In genomic region chr3:68306571-68306970, GRCh38 we compare ENCODE assay signal across 10 cellular contexts.
DNase-seq lines count a peak whose midpoint lies in the region; ATAC-seq and TF ChIP-seq lines count a peak whose summit lies in the region.
"Had no signal": no experiment of that assay in that cellular context is flagged by ENCODE, and none has a peak within 500 bp of the region (broad histone marks: within the 10 kb centered on the region; RNA-seq: fewer than 3 reads in every experiment).

No MANE protein-coding gene starts in this region.

- no peak overlapping the region for H3K23ac ChIP-seq in neuronal stem cell (ENCODE audit: low read depth, low read length, poor library complexity)

- TF ChIP-seq RAD21 in SK-N-SH (IDR thresholded peaks at IDR 0.05; ENCODE audit: low read length), result no peak

- CTCF ChIA-PET in SK-N-SH (lab: Yijun Ruan, JAX), result interaction anchor here (1.1 kb wide), 1 partner anchor 569 kb away, joined by 3 read pairs; no protein-coding TSS in a partner anchor

- H3F3A ChIP-seq in SK-N-SH (replicated peaks; ENCODE audit: insufficient read depth), result no peaks in the 10 kb centered on the region

- H2BK120ac ChIP-seq in neuronal stem cell (ENCODE audit: low read depth, low read length), result no peak overlapping the region

- no peak overlapping the region for H4K8ac ChIP-seq in neuronal stem cell (ENCODE audit: low read depth, low read length)

- no peaks in the 10 kb centered on the region for H3K27me3 ChIP-seq in SK-N-SH (ENCODE audit: insufficient read depth)
- H3K27me3 ChIP-seq in neuronal stem cell (ENCODE audit: control insufficient read depth in 3 of 3, insufficient read depth in 3 of 3, low read depth in 1 of 3, low read length in 3 of 3), result no peaks in the 10 kb centered on the region

- POLR2A ChIA-PET in SK-N-SH (lab: Yijun Ruan, JAX), result no interaction called here

- no peak overlapping the region for H3K27ac ChIP-seq in SK-N-SH (ENCODE audit: low read depth in 2 of 2, low read length in 1 of 2)
- no peak overlapping the region for H3K27ac ChIP-seq in neuronal stem cell (replicated peaks; ENCODE audit: low read length)

- no peaks in the 10 kb centered on the region for H3K9me2 ChIP-seq in SK-N-SH

- H2BK5ac ChIP-seq in neuronal stem cell (ENCODE audit: low read length), result no peak overlapping the region

- H3K14ac ChIP-seq in neuronal stem cell (ENCODE audit: low read length), result no peak overlapping the region

- H3K18ac ChIP-seq in neuronal stem cell (ENCODE audit: low read length), result no peak overlapping the region

- H3K4ac ChIP-seq in neuronal stem cell (ENCODE audit: low read length), result no peak overlapping the region

- H3K79me1 ChIP-seq in neuronal stem cell (ENCODE audit: low read depth, low read length), result no peaks in the 10 kb centered on the region

- H3K9ac ChIP-seq in SK-N-SH (no peak overlapping the region), neuronal stem cell (ENCODE audit: low read depth, low read length, poor library complexity) (no peak overlapping the region)

- H2AFZ ChIP-seq in SK-N-SH (ENCODE audit: low read depth), result no peak overlapping the region
- H2AFZ ChIP-seq in neuronal stem cell (ENCODE audit: low read length), result no peak overlapping the region

- WGBS in SK-N-SH (ENCODE audit: low lambda C conversion rate), result 32% methylated on average over 2 of the region's 2 CpGs
- WGBS in neuronal stem cell (ENCODE audit: extremely low coverage in 2 of 2, insufficient read length in 2 of 2, insufficient replicate concordance in 1 of 2), 2 donors, result no CpG with 5 or more reads among the region's 2 CpGs

- no peaks in the 10 kb centered on the region for H3K4me1 ChIP-seq in SK-N-SH (ENCODE audit: control insufficient read depth in 1 of 2, insufficient read depth in 2 of 2, low read depth in 1 of 2, low read length in 1 of 2)
- H3K4me1 ChIP-seq in neuronal stem cell (ENCODE audit: control insufficient read depth in 2 of 2, insufficient read depth in 1 of 2, low read depth in 1 of 2, low read length in 2 of 2), result no peaks in the 10 kb centered on the region

- H2BK12ac ChIP-seq in neuronal stem cell (ENCODE audit: low read length), result no peak overlapping the region

- H4K91ac ChIP-seq in neuronal stem cell (ENCODE audit: low read depth, low read length, poor library complexity), result no peak overlapping the region

- TF ChIP-seq EP300 in SK-N-SH (IDR thresholded peaks at IDR 0.05; ENCODE audit: borderline replicate concordance in 1 of 2, low read depth in 1 of 2, low read length in 1 of 2), result no peak

- no peak overlapping the region for H3K4me3 ChIP-seq in SK-N-SH (ENCODE audit: low read depth in 2 of 2, low read length in 1 of 2)
- H3K4me3 ChIP-seq in neuronal stem cell (ENCODE audit: low read length in 2 of 2), result no peak overlapping the region

- no peaks in the 10 kb centered on the region for H3K36me3 ChIP-seq in SK-N-SH (replicated peaks in 1 of 2; ENCODE audit: control insufficient read depth in 1 of 2, insufficient read depth in 2 of 2, low read length in 1 of 2)
- H3K36me3 ChIP-seq in neuronal stem cell (replicated peaks in 1 of 2; ENCODE audit: control insufficient read depth in 2 of 2, insufficient read depth in 2 of 2, low read length in 2 of 2), result no peaks in the 10 kb centered on the region

- no peak overlapping the region for H2BK15ac ChIP-seq in neuronal stem cell (ENCODE audit: low read length)

- H2AK5ac ChIP-seq in neuronal stem cell (ENCODE audit: low read depth, low read length), result no peak overlapping the region

- TF ChIP-seq CTCF in SK-N-SH (IDR thresholded peaks at IDR 0.05), result no peak

- H3K9me3 ChIP-seq in SK-N-SH (no peaks in the 10 kb centered on the region), neuronal stem cell (replicated peaks in 1 of 2; ENCODE audit: control insufficient read depth in 2 of 2, insufficient read depth in 1 of 2, low read depth in 1 of 2, low read length in 2 of 2) (no peaks in the 10 kb centered on the region)

- no peak for ATAC-seq in SK-N-SH treated with all-trans-retinoic acid at 6 μM for 48 hours
- no peak for ATAC-seq in GM19328 (IDR thresholded peaks at IDR 0.05; ENCODE audit: unreplicated experiment)
- ATAC-seq: activated T-cell treated with anti-CD3 and anti-CD28 coated beads, Interleukin-2, amount 50 U/mL, for 4 hours had no signal

- DNase-seq in SK-N-SH (no peak), Kasumi-1 (lab: John Stamatoyannopoulos, UW) (peak; percentile 10 to 31), ecto neural progenitor cell (ENCODE audit: low spot score) (peak; percentile 50), neuronal stem cell (ENCODE audit: low spot score) (peak; percentile 63), DMS153 treated with DMSO at 0.1 percent for 48 hours (lab: John Stamatoyannopoulos, UW; ENCODE audit: unreplicated experiment) (no peak), NCI-H446 (lab: John Stamatoyannopoulos, UW) (no peak)
- DNase-seq: activated T-cell treated with anti-CD3 and anti-CD28 coated beads, Interleukin-2, amount 50 U/mL, for 4 hours; NCI-H2081 had no signal

- H3K4me2 ChIP-seq in SK-N-SH, result no peak overlapping the region
- no peak overlapping the region for H3K4me2 ChIP-seq in neuronal stem cell (ENCODE audit: insufficient read depth, low read length, poor library complexity, severe bottlenecking)

- no peaks in the 10 kb centered on the region for H4K20me1 ChIP-seq in SK-N-SH (ENCODE audit: insufficient read depth)

- no peaks in the 10 kb centered on the region for H3K79me2 ChIP-seq in SK-N-SH (ENCODE audit: insufficient read depth)

TF ChIP-seq in SK-N-SH, 30 proteins besides CTCF, POLR2A, EP300 and RAD21:
- TF ChIP-seq SIN3A (IDR thresholded peaks at IDR 0.05; ENCODE audit: borderline replicate concordance, low read depth, low read length), result no peak
- peak; percentile 85 for TF ChIP-seq REST (IDR thresholded peaks at IDR 0.05; ENCODE audit: low read depth, low read length)

TF ChIP-seq in SK-N-SH treated with all-trans-retinoic acid at 6 μM for 48 hours, 23 proteins besides CTCF, POLR2A, EP300 and RAD21:
- TF ChIP-seq CREB5 (CRISPR knock-in tag; IDR thresholded peaks at IDR 0.05; ENCODE audit: low read depth), result no peak
- TF ChIP-seq BACH2 (CRISPR knock-in tag; IDR thresholded peaks at IDR 0.05; ENCODE audit: borderline replicate concordance), result no peak
- no peak for TF ChIP-seq ZNF70 (CRISPR knock-in tag; IDR thresholded peaks at IDR 0.05)
- no peak for TF ChIP-seq ISL1 (CRISPR knock-in tag; IDR thresholded peaks at IDR 0.05)
- no peak for TF ChIP-seq ARNTL (CRISPR knock-in tag; IDR thresholded peaks at IDR 0.05; ENCODE audit: borderline replicate concordance, low read depth)
- TF ChIP-seq ZFP30 (CRISPR knock-in tag; IDR thresholded peaks at IDR 0.05), result no peak
- TF ChIP-seq RARB (CRISPR knock-in tag; IDR thresholded peaks at IDR 0.05), result no peak
- no peak for TF ChIP-seq CSRNP3 (CRISPR knock-in tag; IDR thresholded peaks at IDR 0.05)
- no peak for TF ChIP-seq TCF4 (CRISPR knock-in tag; IDR thresholded peaks at IDR 0.05; ENCODE audit: borderline replicate concordance)
- no peak for TF ChIP-seq GLIS3 (CRISPR knock-in tag; IDR thresholded peaks at IDR 0.05)
- TF ChIP-seq PATZ1 (CRISPR knock-in tag; IDR thresholded peaks at IDR 0.05; ENCODE audit: borderline replicate concordance), result no peak
- no peak for TF ChIP-seq ZNF565 (CRISPR knock-in tag; conservative IDR thresholded peaks at IDR 0.05; ENCODE audit: low read depth)
- no peak for TF ChIP-seq SNAI2 (CRISPR knock-in tag; IDR thresholded peaks at IDR 0.05)
- no peak for TF ChIP-seq ZC3H10 (CRISPR knock-in tag; IDR thresholded peaks at IDR 0.05)
- TF ChIP-seq ZFP3 (CRISPR knock-in tag; IDR thresholded peaks at IDR 0.05), result no peak

Comparison
In these comparisons a context has a peak if more than half of its experiments do, and no peak if none do; other contexts are left out.
1. DNase-seq: peak in Kasumi-1 (2 of 2), ecto neural progenitor cell (single experiment) and neuronal stem cell (single experiment); none in SK-N-SH (single experiment), DMS153 treated with DMSO at 0.1 percent for 48 hours (single experiment) and NCI-H446 (0 of 2).